11 cellular contexts compared by ENCODE assay signal in genomic region chrY:11334151-11334550, GRCh38.
DNase-seq lines count a peak whose midpoint lies in the region; ATAC-seq, FAIRE-seq and TF ChIP-seq lines count a peak whose summit lies in the region.
"Had no signal": no experiment of that assay in that cellular context is flagged by ENCODE, and none has a peak within 500 bp of the region (broad histone marks: within the 10 kb centered on the region; RNA-seq: fewer than 3 reads in every experiment).

No MANE protein-coding gene starts in this region.

- H3K4me1 Mint-ChIP-seq in immature natural killer cell, result no peaks in the 10 kb centered on the region

- no peak for FAIRE-seq in RCC 7860 (lab: Jason Lieb, UNC)

- H3K27me3 Mint-ChIP-seq in immature natural killer cell (ENCODE audit: low read depth in 3 of 3), result no peaks in the 10 kb centered on the region

- H3K36me3 ChIP-seq in lung (ENCODE audit: control insufficient read depth in 2 of 2, insufficient read depth in 2 of 2, low read length in 2 of 2), result no peaks in the 10 kb centered on the region
- H3K36me3 ChIP-seq: uterus had no signal

- no peak overlapping the region for H3K4me3 Mint-ChIP-seq in immature natural killer cell

- H3K27ac ChIP-seq in lung (ENCODE audit: low read depth in 1 of 2, low read length in 1 of 2), result no peak overlapping the region
- H3K27ac ChIP-seq: uterus had no signal

- H3K9me3 ChIP-seq in lung (ENCODE audit: control insufficient read depth in 2 of 2, insufficient read depth in 1 of 2, low read length in 1 of 2), result no peaks in the 10 kb centered on the region
- H3K9me3 ChIP-seq: uterus had no signal

- H3K4me3 ChIP-seq in AG04449 (ENCODE audit: low read depth, low read length), result no peak overlapping the region
- no peak overlapping the region for H3K4me3 ChIP-seq in lung
- H3K4me3 ChIP-seq: uterus had no signal

- H3K27ac Mint-ChIP-seq in immature natural killer cell, result no peak overlapping the region

- CTCF ChIA-PET in AG04449 (lab: Yijun Ruan, JAX), result no interaction called here

- ATAC-seq in lung (ENCODE audit: insufficient read depth, low FRiP score), result no peak

- POLR2A ChIA-PET in AG04449 (lab: Yijun Ruan, JAX), result no interaction called here

- WGBS in lung, 2 donors, result 56 to 74% methylated on average over 13 of the region's 13 CpGs

- DNase-seq in AG04449 (ENCODE audit: low read depth, low spot score), result peak; percentile 7
- DNase-seq in H4 (ENCODE audit: low spot score), result peak; percentile 17
- peak; percentile 3 for DNase-seq in cerebellar cortex (ENCODE audit: low spot score)
- peak; percentile 28 for DNase-seq in lung (ENCODE audit: low spot score)
- no peak for DNase-seq in Kasumi-1 (lab: John Stamatoyannopoulos, UW)
- no peak for DNase-seq in NCI-H2196 treated with DMSO at 0.1 percent for 48 hours (lab: John Stamatoyannopoulos, UW; ENCODE audit: unreplicated experiment)
- no peak for DNase-seq in immature natural killer cell
- no peak for DNase-seq in RCC 7860 (ENCODE audit: low spot score)
- DNase-seq: NCI-H1930; stimulated activated CD4-positive, alpha-beta T cell treated with anti-CD3 and anti-CD28 coated beads, Interleukin-15, amount 100 ng/mL, for 24 hours had no signal

- H3K27me3 ChIP-seq in lung (ENCODE audit: control insufficient read depth, insufficient read depth), result no peaks in the 10 kb centered on the region
- H3K27me3 ChIP-seq: uterus had no signal

- no peaks in the 10 kb centered on the region for H3K36me3 Mint-ChIP-seq in immature natural killer cell

- peaks cover 0 to 5% (median 0%) of the 10 kb centered on the region in 6 donors for H3K9me3 Mint-ChIP-seq in immature natural killer cell

- TF ChIP-seq CTCF in AG04449 (IDR thresholded peaks at IDR 0.05; ENCODE audit: insufficient read depth, low read length, missing control alignments) (no peak), lung (IDR thresholded peaks at IDR 0.05; ENCODE audit: control extremely low read depth, extremely low read depth) (no peak)

- H3K4me1 ChIP-seq in lung (ENCODE audit: control insufficient read depth in 2 of 2, insufficient read depth in 2 of 2, low read length in 2 of 2), result no peaks in the 10 kb centered on the region
- H3K4me1 ChIP-seq: uterus had no signal

Comparison
In these comparisons a context has a peak if more than half of its experiments do, and no peak if none do; other contexts are left out.
1. DNase-seq: peak in AG04449 (single experiment), H4 (single experiment), cerebellar cortex (single experiment) and lung (single experiment); none in Kasumi-1 (0 of 2), NCI-H2196 treated with DMSO at 0.1 percent for 48 hours (single experiment), immature natural killer cell (0 of 3) and RCC 7860 (single experiment).